In the genomic region with DNA sequence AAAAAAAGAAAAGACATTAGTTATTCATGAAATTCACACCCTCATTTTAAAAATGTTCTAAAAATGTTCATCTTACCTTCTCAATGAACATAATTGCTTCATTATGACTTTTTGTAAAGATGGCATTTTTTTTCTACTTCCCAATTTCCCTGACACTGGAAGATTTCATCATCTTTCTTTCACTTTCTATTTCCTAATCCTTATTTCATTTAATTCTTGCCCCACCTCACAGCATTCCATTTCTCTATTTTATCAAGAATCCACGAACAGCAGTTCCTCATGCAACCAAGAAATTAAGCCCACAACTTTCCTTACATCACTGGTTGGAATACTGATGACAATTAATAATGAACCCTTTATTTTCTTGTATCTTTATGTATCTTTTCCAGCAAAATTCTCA, we compare ENCODE assay signal across 11 cellular contexts. TPM values are rescaled to one million over a fixed set of nuclear protein-coding genes. Genes with fewer than 3 reads are reported as not detected.
DNase-seq lines count a peak whose midpoint lies in the region; ATAC-seq, FAIRE-seq and TF ChIP-seq lines count a peak whose summit lies in the region.
"Had no signal": no experiment of that assay in that cellular context is flagged by ENCODE, and none has a peak within 500 bp of the region (broad histone marks: within the 10 kb centered on the region; RNA-seq: fewer than 3 reads in every experiment).

No MANE protein-coding gene starts in this region.

- H3K4me3 ChIP-seq in endothelial cell of umbilical vein (replicated peaks in 1 of 3; ENCODE audit: insufficient read depth in 1 of 3, low read depth in 1 of 3, low read length in 3 of 3): no peak overlapping the region
- peak overlapping the region; percentile 90 for H3K4me3 ChIP-seq in retinal pigment epithelial cell (ENCODE audit: low read length)
- H3K4me3 ChIP-seq in lower leg skin (ENCODE audit: low read depth, poor library complexity, severe bottlenecking): no peak overlapping the region

- TF ChIP-seq CTCF in endothelial cell of umbilical vein (IDR thresholded peaks at IDR 0.05; ENCODE audit: extremely low read depth in 1 of 2, insufficient read depth in 1 of 2, low read depth in 1 of 2, low read length in 2 of 2) (no peak), retinal pigment epithelial cell (conservative IDR thresholded peaks at IDR 0.05; ENCODE audit: low read depth, low read length) (no peak), RWPE1 (conservative IDR thresholded peaks at IDR 0.05; ENCODE audit: low read depth) (no peak), lower leg skin (IDR thresholded peaks at IDR 0.05) (no peak)

- H3K9me1 ChIP-seq in endothelial cell of umbilical vein (replicated peaks; ENCODE audit: control insufficient read depth, extremely low read depth, insufficient read depth, low read length): no peaks in the 10 kb centered on the region

- H3K4me2 ChIP-seq in endothelial cell of umbilical vein (ENCODE audit: insufficient read depth, low read length): peak overlapping the region; percentile 80

- no peak for ATAC-seq in GM21737 (IDR thresholded peaks at IDR 0.05; ENCODE audit: unreplicated experiment)

- 28 to 34% methylated on average over 1 of the region's 1 CpG for WGBS in lower leg skin, 2 donors

- no TSS peak for BruUV-seq in endothelial cell of umbilical vein (replicated peaks; lab: Mats Ljungman, UMichigan)

- no peaks in the 10 kb centered on the region for H3K27me3 ChIP-seq in endothelial cell of umbilical vein (ENCODE audit: control insufficient read depth in 2 of 2, insufficient read depth in 2 of 2, low read length in 2 of 2)

- H3K9ac ChIP-seq in endothelial cell of umbilical vein (replicated peaks; ENCODE audit: extremely low read depth, insufficient read depth, low read length): no peak overlapping the region

- H3K27ac ChIP-seq in endothelial cell of umbilical vein (ENCODE audit: insufficient read depth, low read depth, low read length) (no peak overlapping the region), RWPE1 (no peak overlapping the region)

- no peak overlapping the region for H2AFZ ChIP-seq in endothelial cell of umbilical vein (ENCODE audit: low read depth, low read length)

- dilution Hi-C loops in endothelial cell of umbilical vein (cut with MboI; ENCODE audit: extremely low pct_ligation_motif_present, low sequenced_read_pairs): no loop called here

- FAIRE-seq in endothelial cell of umbilical vein (lab: Jason Lieb, UNC): no peak
- FAIRE-seq in RCC 7860 (lab: Jason Lieb, UNC): no peak

- peaks cover 18% of the 10 kb centered on the region for H3K4me1 ChIP-seq in endothelial cell of umbilical vein (ENCODE audit: control insufficient read depth, extremely low read depth, insufficient read depth, low read length)

- peaks cover 41% of the 10 kb centered on the region for H3K79me2 ChIP-seq in endothelial cell of umbilical vein (ENCODE audit: control insufficient read depth, insufficient read depth, low read length)

- TF ChIP-seq POLR2A in endothelial cell of umbilical vein (IDR thresholded peaks at IDR 0.05; ENCODE audit: low read depth, low read length) (no peak), lower leg skin (IDR thresholded peaks at IDR 0.05) (no peak)

- intact Hi-C loops in endothelial cell of umbilical vein (cut with micrococcal nuclease): no loop called here
- intact Hi-C loops in lower leg skin (cut with DNase I; ENCODE audit: low total_unique reads): no loop called here

- H4K20me1 ChIP-seq in endothelial cell of umbilical vein (replicated peaks; ENCODE audit: control insufficient read depth, extremely low read depth, insufficient read depth, low read length): peaks cover 2% of the 10 kb centered on the region

- peaks cover 8 to 16% of the 10 kb centered on the region in 2 experiments for H3K36me3 ChIP-seq in endothelial cell of umbilical vein (ENCODE audit: control insufficient read depth in 2 of 2, extremely low read depth in 1 of 2, insufficient read depth in 2 of 2, low read length in 2 of 2)

- POLR2A ChIA-PET in endothelial cell of umbilical vein (lab: Charles Lee): no interaction called here
- POLR2A ChIA-PET in RWPE1 (lab: Yijun Ruan, JAX; ENCODE audit: low non-redundant PET): no interaction called here

- no peaks in the 10 kb centered on the region for H3K9me3 ChIP-seq in endothelial cell of umbilical vein (replicated peaks; ENCODE audit: control insufficient read depth, insufficient read depth, low read length)

- CTCF ChIA-PET in endothelial cell of umbilical vein (lab: Charles Lee) (no interaction called here), RWPE1 (lab: Yijun Ruan, JAX) (no interaction called here)

- DNase-seq in GM03348 (ENCODE audit: low spot score) (peak; percentile 49), OCI-M1 (lab: John Stamatoyannopoulos, UW) (peak; percentile 86), endothelial cell of umbilical vein (ENCODE audit: low read depth, low spot score) (no peak), retinal pigment epithelial cell (ENCODE audit: low read depth) (no peak), RWPE1 (ENCODE audit: low spot score) (no peak), lower leg skin (ENCODE audit: low spot score in 2 of 2) (no peak), RCC 7860 (ENCODE audit: low spot score) (no peak)

TF ChIP-seq in endothelial cell of umbilical vein, 7 proteins besides CTCF, POLR2A, EP300 and RAD21:
- no peak for TF ChIP-seq POLR2AphosphoS5 (IDR thresholded peaks at IDR 0.05; ENCODE audit: insufficient read depth, low read depth, low read length)
- TF ChIP-seq JUN (IDR thresholded peaks at IDR 0.05; ENCODE audit: borderline replicate concordance, insufficient read depth, insufficient read length, low read depth): no peak
- TF ChIP-seq FOS (IDR thresholded peaks at IDR 0.05; ENCODE audit: borderline replicate concordance, insufficient read depth, low read length): no peak

RNA-seq across cellular contexts. Expression of a gene that starts 1.9 kb away (rescaled TPM):
- total RNA-seq in endothelial cell of umbilical vein (33.1 and 38.8 TPM in 2 replicates), lower leg skin (10 to 100 TPM; 17.4 to 21.7 (median 18.5) TPM)
- 33.7 TPM in 2 replicates for polyA plus RNA-seq in endothelial cell of umbilical vein
- 32.5 and 32.8 TPM in 2 replicates for polyA plus RNA-seq in endothelial cell of umbilical vein (2011; cell fraction: cytosol; rRNA removed)
- 29.2 and 35.6 TPM in 2 replicates for polyA plus RNA-seq in endothelial cell of umbilical vein (2011; cell fraction: nucleus; rRNA removed)
- 26.7 and 30.9 TPM in 2 replicates for polyA plus RNA-seq in endothelial cell of umbilical vein (2012)
- 30.1 and 34.5 TPM in 2 replicates for polyA minus RNA-seq in endothelial cell of umbilical vein
- 13.0 TPM for polyA minus RNA-seq in endothelial cell of umbilical vein (2011; cell fraction: cytosol; rRNA and poly(A)+ RNA removed)
- polyA minus RNA-seq in endothelial cell of umbilical vein (2011; cell fraction: nucleus; rRNA and poly(A)+ RNA removed): 12.8 and 25.5 TPM in 2 replicates

RNA-seq across cellular contexts. Expression of a gene that starts 46.7 kb away (rescaled TPM):
- total RNA-seq in endothelial cell of umbilical vein: not detected in 2 replicates
- not detected in 2 replicates for polyA plus RNA-seq in endothelial cell of umbilical vein
- not detected in 2 replicates for polyA plus RNA-seq in endothelial cell of umbilical vein (2011; cell fraction: cytosol; rRNA removed)
- polyA plus RNA-seq in endothelial cell of umbilical vein (2011; cell fraction: nucleus; rRNA removed): not detected in 2 replicates
- polyA plus RNA-seq in endothelial cell of umbilical vein (2012): not detected in 2 replicates
- polyA minus RNA-seq in endothelial cell of umbilical vein: not detected in 2 replicates
- polyA minus RNA-seq in endothelial cell of umbilical vein (2011; cell fraction: cytosol; rRNA and poly(A)+ RNA removed): not detected
- polyA minus RNA-seq in endothelial cell of umbilical vein (2011; cell fraction: nucleus; rRNA and poly(A)+ RNA removed): not detected in 2 replicates
- total RNA-seq in lower leg skin: not detected
- total RNA-seq: activated CD8-positive, alpha-beta memory T cell treated with anti-CD3 and anti-CD28 coated beads for 36 hours; pulmonary artery endothelial cell; temporal lobe had no signal

RNA-seq across cellular contexts. Expression of a gene that starts 51.4 kb away (rescaled TPM):
- 37.5 and 37.9 TPM in 2 replicates for total RNA-seq in endothelial cell of umbilical vein
- polyA plus RNA-seq in endothelial cell of umbilical vein: 10.9 and 14.2 TPM in 2 replicates
- 17.2 and 18.1 TPM in 2 replicates for polyA plus RNA-seq in endothelial cell of umbilical vein (2011; cell fraction: cytosol; rRNA removed)
- 37.5 and 42.5 TPM in 2 replicates for polyA plus RNA-seq in endothelial cell of umbilical vein (2011; cell fraction: nucleus; rRNA removed)
- 34.5 and 38.5 TPM in 2 replicates for polyA plus RNA-seq in endothelial cell of umbilical vein (2012)
- polyA minus RNA-seq in endothelial cell of umbilical vein: 29.9 and 31.6 TPM in 2 replicates
- polyA minus RNA-seq in endothelial cell of umbilical vein (2011; cell fraction: cytosol; rRNA and poly(A)+ RNA removed): 18.4 TPM
- 26.0 and 43.4 TPM in 2 replicates for polyA minus RNA-seq in endothelial cell of umbilical vein (2011; cell fraction: nucleus; rRNA and poly(A)+ RNA removed)
- 10 to 100 TPM; 42.4 to 52.9 (median 43.8) TPM for total RNA-seq in lower leg skin

Comparison
In these comparisons a context has a peak if more than half of its experiments do, and no peak if none do; other contexts are left out.
1. DNase-seq: peak in GM03348 (single experiment) and OCI-M1 (single experiment); none in endothelial cell of umbilical vein (single experiment), retinal pigment epithelial cell (single experiment), RWPE1 (single experiment), lower leg skin (0 of 2) and RCC 7860 (single experiment).